Comparison of ENCODE assay signal across 1 cellular context in the genomic region with DNA sequence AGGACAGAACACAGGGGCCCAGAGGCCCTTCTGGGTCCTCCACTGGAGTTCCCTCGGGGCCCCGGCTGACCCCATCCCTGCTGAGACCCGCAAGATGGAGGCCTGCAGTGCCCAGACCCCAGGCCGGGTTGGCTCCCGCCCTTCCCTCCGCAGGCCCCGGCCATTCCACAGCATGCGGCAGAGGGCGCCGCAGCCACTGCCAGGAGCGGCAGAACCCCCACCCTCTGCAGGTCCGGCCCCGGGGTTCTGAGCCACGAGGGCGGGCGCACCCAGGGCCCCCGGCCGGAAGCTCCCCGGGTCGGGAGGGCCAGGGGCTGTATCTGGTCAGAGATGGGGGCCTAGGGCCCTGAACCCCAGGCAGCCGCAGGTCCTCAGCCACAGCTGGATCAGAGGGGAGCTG.
TF ChIP-seq lines count a peak whose summit lies in the region.

No MANE protein-coding gene starts in this region.

TF ChIP-seq in GM23338, 12 proteins besides CTCF, POLR2A, EP300 and RAD21 (continued from another document):
- TF ChIP-seq EZH2 (IDR thresholded peaks at IDR 0.05; ENCODE audit: low read depth, unreplicated experiment) (no peak), EZH2phosphoT487 (IDR thresholded peaks at IDR 0.05; ENCODE audit: unreplicated experiment) (no peak), POLR2AphosphoS5 (IDR thresholded peaks at IDR 0.05; ENCODE audit: low read depth) (no peak), ZNF114 (CRISPR knock-in tag; IDR thresholded peaks at IDR 0.05) (no peak), NANOG (IDR thresholded peaks at IDR 0.05; ENCODE audit: borderline replicate concordance) (no peak), CREB1 (CRISPR knock-in tag; IDR thresholded peaks at IDR 0.05; ENCODE audit: low read depth) (no peak), JUNB (IDR thresholded peaks at IDR 0.05; ENCODE audit: unreplicated experiment) (no peak), STAT1 (IDR thresholded peaks at IDR 0.05; ENCODE audit: unreplicated experiment) (no peak)
- TF ChIP-seq, protein P1, sequence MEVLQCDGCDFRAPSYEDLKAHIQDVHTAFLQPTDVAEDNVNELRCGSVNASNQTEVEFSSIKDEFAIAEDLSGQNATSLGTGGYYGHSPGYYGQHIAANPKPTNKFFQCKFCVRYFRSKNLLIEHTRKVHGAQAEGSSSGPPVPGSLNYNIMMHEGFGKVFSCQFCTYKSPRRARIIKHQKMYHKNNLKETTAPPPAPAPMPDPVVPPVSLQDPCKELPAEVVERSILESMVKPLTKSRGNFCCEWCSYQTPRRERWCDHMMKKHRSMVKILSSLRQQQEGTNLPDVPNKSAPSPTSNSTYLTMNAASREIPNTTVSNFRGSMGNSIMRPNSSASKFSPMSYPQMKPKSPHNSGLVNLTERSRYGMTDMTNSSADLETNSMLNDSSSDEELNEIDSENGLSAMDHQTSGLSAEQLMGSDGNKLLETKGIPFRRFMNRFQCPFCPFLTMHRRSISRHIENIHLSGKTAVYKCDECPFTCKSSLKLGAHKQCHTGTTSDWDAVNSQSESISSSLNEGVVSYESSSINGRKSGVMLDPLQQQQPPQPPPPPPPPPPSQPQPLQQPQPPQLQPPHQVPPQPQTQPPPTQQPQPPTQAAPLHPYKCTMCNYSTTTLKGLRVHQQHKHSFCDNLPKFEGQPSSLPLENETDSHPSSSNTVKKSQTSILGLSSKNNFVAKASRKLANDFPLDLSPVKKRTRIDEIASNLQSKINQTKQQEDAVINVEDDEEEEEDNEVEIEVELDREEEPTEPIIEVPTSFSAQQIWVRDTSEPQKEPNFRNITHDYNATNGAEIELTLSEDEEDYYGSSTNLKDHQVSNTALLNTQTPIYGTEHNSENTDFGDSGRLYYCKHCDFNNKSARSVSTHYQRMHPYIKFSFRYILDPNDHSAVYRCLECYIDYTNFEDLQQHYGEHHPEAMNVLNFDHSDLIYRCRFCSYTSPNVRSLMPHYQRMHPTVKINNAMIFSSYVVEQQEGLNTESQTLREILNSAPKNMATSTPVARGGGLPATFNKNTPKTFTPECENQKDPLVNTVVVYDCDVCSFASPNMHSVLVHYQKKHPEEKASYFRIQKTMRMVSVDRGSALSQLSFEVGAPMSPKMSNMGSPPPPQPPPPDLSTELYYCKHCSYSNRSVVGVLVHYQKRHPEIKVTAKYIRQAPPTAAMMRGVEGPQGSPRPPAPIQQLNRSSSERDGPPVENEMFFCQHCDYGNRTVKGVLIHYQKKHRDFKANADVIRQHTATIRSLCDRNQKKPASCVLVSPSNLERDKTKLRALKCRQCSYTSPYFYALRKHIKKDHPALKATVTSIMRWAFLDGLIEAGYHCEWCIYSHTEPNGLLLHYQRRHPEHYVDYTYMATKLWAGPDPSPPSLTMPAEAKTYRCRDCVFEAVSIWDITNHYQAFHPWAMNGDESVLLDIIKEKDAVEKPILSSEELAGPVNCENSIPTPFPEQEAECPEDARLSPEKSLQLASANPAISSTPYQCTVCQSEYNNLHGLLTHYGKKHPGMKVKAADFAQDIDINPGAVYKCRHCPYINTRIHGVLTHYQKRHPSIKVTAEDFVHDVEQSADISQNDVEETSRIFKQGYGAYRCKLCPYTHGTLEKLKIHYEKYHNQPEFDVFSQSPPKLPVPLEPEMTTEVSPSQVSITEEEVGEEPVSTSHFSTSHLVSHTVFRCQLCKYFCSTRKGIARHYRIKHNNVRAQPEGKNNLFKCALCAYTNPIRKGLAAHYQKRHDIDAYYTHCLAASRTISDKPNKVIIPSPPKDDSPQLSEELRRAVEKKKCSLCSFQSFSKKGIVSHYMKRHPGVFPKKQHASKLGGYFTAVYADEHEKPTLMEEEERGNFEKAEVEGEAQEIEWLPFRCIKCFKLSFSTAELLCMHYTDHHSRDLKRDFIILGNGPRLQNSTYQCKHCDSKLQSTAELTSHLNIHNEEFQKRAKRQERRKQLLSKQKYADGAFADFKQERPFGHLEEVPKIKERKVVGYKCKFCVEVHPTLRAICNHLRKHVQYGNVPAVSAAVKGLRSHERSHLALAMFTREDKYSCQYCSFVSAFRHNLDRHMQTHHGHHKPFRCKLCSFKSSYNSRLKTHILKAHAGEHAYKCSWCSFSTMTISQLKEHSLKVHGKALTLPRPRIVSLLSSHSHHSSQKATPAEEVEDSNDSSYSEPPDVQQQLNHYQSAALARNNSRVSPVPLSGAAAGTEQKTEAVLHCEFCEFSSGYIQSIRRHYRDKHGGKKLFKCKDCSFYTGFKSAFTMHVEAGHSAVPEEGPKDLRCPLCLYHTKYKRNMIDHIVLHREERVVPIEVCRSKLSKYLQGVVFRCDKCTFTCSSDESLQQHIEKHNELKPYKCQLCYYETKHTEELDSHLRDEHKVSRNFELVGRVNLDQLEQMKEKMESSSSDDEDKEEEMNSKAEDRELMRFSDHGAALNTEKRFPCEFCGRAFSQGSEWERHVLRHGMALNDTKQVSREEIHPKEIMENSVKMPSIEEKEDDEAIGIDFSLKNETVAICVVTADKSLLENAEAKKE (CRISPR knock-in tag; IDR thresholded peaks at IDR 0.05), result no peak
- TF ChIP-seq, protein P2, sequence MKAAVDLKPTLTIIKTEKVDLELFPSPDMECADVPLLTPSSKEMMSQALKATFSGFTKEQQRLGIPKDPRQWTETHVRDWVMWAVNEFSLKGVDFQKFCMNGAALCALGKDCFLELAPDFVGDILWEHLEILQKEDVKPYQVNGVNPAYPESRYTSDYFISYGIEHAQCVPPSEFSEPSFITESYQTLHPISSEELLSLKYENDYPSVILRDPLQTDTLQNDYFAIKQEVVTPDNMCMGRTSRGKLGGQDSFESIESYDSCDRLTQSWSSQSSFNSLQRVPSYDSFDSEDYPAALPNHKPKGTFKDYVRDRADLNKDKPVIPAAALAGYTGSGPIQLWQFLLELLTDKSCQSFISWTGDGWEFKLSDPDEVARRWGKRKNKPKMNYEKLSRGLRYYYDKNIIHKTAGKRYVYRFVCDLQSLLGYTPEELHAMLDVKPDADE (IDR thresholded peaks at IDR 0.05), result no peak
TF ChIP-seq in GM23338: peak in this region for 0.
